Comparison of ENCODE assay signal across 8 cellular contexts in the genomic region with DNA sequence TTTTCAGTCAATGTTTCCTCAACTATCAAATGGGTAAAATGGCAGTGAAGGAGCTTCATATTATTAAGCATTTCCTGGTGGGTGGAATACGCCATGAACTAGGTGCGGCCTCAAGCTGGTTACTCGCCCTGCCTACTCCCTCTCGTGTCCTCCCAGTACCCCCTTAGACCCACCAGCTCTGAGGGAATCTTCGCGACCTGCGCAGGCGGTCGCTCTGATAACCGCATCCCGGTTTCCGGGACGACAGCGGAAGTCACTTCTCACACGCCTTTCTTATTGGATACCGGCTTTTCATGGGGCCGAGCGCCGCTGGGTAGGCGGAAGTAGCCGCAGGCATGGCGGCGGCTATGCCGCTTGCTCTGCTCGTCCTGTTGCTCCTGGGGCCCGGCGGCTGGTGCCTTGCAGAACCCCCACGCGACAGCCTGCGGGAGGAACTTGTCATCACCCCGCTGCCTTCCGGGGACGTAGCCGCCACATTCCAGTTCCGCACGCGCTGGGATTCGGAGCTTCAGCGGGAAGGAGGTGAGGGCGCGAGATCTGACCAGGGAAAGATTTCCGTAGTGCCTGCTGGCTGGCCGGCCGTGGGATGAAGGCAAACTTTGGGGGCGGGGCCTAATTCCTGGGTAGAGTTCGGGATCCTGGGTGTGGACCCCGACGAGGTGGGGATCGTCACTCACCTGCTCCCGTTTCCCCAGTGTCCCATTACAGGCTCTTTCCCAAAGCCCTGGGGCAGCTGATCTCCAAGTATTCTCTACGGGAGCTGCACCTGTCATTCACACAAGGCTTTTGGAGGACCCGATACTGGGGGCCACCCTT. TPM values are rescaled to one million over a fixed set of nuclear protein-coding genes. Genes with fewer than 3 reads are reported as not detected.
DNase-seq lines count a peak whose midpoint lies in the region; ATAC-seq and TF ChIP-seq lines count a peak whose summit lies in the region.

Gene PIGT, plus strand, starts transcription at position 320 of the 816 bp plus-strand sequence. Its CDS starts 16 bp downstream, at position 336.

- H3K27ac ChIP-seq in ovary (peak within 1 kb of the TSS; percentile 41 to 46), thoracic aorta (peak within 1 kb of the TSS; percentile 75 to 78)

- peaks cover 5% of the 10 kb centered on the region for H3K4me1 Mint-ChIP-seq in glutamatergic neuron (ENCODE audit: low read depth, unreplicated experiment)

- peaks cover 4% of the 10 kb centered on the region for H3K27me3 Mint-ChIP-seq in glutamatergic neuron (ENCODE audit: unreplicated experiment)

- H3K36me3 ChIP-seq in ovary = no peaks in the 10 kb centered on the region
- H3K36me3 ChIP-seq in thoracic aorta = peaks cover 18% of the 10 kb centered on the region

- H3K27ac Mint-ChIP-seq in activated naive CD4-positive, alpha-beta T cell treated with anti-CD3 and anti-CD28 coated beads, Interleukin-2, amount 50 U/mL, for 72 hours = peak within 1 kb of the TSS; percentile 97
- no peak within 1 kb of the TSS for H3K27ac Mint-ChIP-seq in glutamatergic neuron (ENCODE audit: unreplicated experiment)

- H3K4me3 ChIP-seq in GM08714 (ENCODE audit: low read length) (peak within 1 kb of the TSS; percentile 83), ovary (peak within 1 kb of the TSS; percentile 95), thoracic aorta (peak within 1 kb of the TSS; percentile 88)

- TF ChIP-seq EP300 in ovary (IDR thresholded peaks at IDR 0.05) = no peak

- peak; percentile 83 for DNase-seq in NCI-H1092 (lab: John Stamatoyannopoulos, UW)
- DNase-seq in SKM-1 treated with dmso at 0.1 percent for 144 hours (lab: John Stamatoyannopoulos, UW; ENCODE audit: unreplicated experiment) = peak; percentile 73
- peak; percentile 81 to 88 for DNase-seq in activated naive CD4-positive, alpha-beta T cell treated with anti-CD3 and anti-CD28 coated beads, Interleukin-2, amount 50 U/mL, for 72 hours (ENCODE audit: low spot score in 2 of 2)
- peak; percentile 84 for DNase-seq in glutamatergic neuron
- DNase-seq in ovary = peak; percentile 75 to 86 (median 78)
- DNase-seq in thoracic aorta (ENCODE audit: low spot score) = no peak

- H3K4me3 Mint-ChIP-seq in glutamatergic neuron (ENCODE audit: unreplicated experiment) = peak within 1 kb of the TSS; percentile 93

- H3K4me1 ChIP-seq in ovary (ENCODE audit: insufficient read depth) = peaks cover 5% of the 10 kb centered on the region
- peaks cover 6 to 37% of the 10 kb centered on the region in 2 donors for H3K4me1 ChIP-seq in thoracic aorta (ENCODE audit: control insufficient read depth in 1 of 2, low read depth in 2 of 2)

- H3K27me3 ChIP-seq in ovary = no peaks in the 10 kb centered on the region
- no peaks in the 10 kb centered on the region for H3K27me3 ChIP-seq in thoracic aorta (replicated peaks; ENCODE audit: insufficient read depth)

- H3K9me3 ChIP-seq in ovary = no peaks in the 10 kb centered on the region
- no peaks in the 10 kb centered on the region for H3K9me3 ChIP-seq in thoracic aorta

- intact Hi-C loops in ovary (cut with DNase I) = loop anchor here in 1 of 4 donors (5.0 to 10.0 kb wide), 2 partner anchors 44 to 771 kb away; no protein-coding TSS in a partner anchor

- 0 to 1% (median 0%) methylated on average over 51 to 52 of the region's 52 CpGs for WGBS in ovary, 3 donors

- peaks cover 8 to 15% of the 10 kb centered on the region in 2 donors for H3K36me3 Mint-ChIP-seq in activated naive CD4-positive, alpha-beta T cell treated with anti-CD3 and anti-CD28 coated beads, Interleukin-2, amount 50 U/mL, for 72 hours
- no peaks in the 10 kb centered on the region for H3K36me3 Mint-ChIP-seq in glutamatergic neuron (ENCODE audit: unreplicated experiment)

- no peak for TF ChIP-seq CTCF in glutamatergic neuron (IDR thresholded peaks at IDR 0.05; ENCODE audit: partially characterized antibody, unreplicated experiment)
- TF ChIP-seq CTCF in ovary (IDR thresholded peaks at IDR 0.05) = no peak
- TF ChIP-seq CTCF in thoracic aorta (IDR thresholded peaks at IDR 0.05) = no peak

- H3K9me3 Mint-ChIP-seq in activated naive CD4-positive, alpha-beta T cell treated with anti-CD3 and anti-CD28 coated beads, Interleukin-2, amount 50 U/mL, for 72 hours = no peaks in the 10 kb centered on the region
- H3K9me3 Mint-ChIP-seq in glutamatergic neuron (ENCODE audit: unreplicated experiment) = no peaks in the 10 kb centered on the region

- TF ChIP-seq POLR2A in ovary (IDR thresholded peaks at IDR 0.05) = peak; percentile 69

- ATAC-seq in HG02571 (IDR thresholded peaks at IDR 0.05; ENCODE audit: unreplicated experiment) (peak; percentile 65), thoracic aorta (ENCODE audit: insufficient number of reproducible peaks, low FRiP score, low read depth) (peak; percentile 43)
- peak; percentile 93 to 96 for ATAC-seq in activated naive CD4-positive, alpha-beta T cell treated with anti-CD3 and anti-CD28 coated beads, Interleukin-2, amount 50 U/mL, for 72 hours

RNA-seq across cellular contexts. Expression of gene PIGT, which starts in this region (rescaled TPM):
- total RNA-seq in activated naive CD4-positive, alpha-beta T cell treated with anti-CD3 and anti-CD28 coated beads, Interleukin-2, amount 50 U/mL, for 72 hours = 10 to 100 TPM; 45.0 to 59.1 TPM
- total RNA-seq in glutamatergic neuron (ENCODE audit: unreplicated experiment) (55.5 TPM), ovary (10 to 100 TPM; 30.0 to 84.2 (median 69.3) TPM), thoracic aorta (100 to 1,000 TPM; 117 to 169 TPM)
- 100 to 1,000 TPM in 1 of 2 donors, 10 to 100 TPM in 1; 68.1 to 172 TPM for polyA plus RNA-seq in ovary

Comparison
In these comparisons a context has a peak if more than half of its experiments do, and no peak if none do; other contexts are left out.
1. ATAC-seq: peak in every context shown above with its lines; median percentile 94 in activated naive CD4-positive, alpha-beta T cell treated with anti-CD3 and anti-CD28 coated beads, Interleukin-2, amount 50 U/mL, for 72 hours; 65 in HG02571; 43 in thoracic aorta.